ENCODE assay signal across 9 cellular contexts in the genomic region with DNA sequence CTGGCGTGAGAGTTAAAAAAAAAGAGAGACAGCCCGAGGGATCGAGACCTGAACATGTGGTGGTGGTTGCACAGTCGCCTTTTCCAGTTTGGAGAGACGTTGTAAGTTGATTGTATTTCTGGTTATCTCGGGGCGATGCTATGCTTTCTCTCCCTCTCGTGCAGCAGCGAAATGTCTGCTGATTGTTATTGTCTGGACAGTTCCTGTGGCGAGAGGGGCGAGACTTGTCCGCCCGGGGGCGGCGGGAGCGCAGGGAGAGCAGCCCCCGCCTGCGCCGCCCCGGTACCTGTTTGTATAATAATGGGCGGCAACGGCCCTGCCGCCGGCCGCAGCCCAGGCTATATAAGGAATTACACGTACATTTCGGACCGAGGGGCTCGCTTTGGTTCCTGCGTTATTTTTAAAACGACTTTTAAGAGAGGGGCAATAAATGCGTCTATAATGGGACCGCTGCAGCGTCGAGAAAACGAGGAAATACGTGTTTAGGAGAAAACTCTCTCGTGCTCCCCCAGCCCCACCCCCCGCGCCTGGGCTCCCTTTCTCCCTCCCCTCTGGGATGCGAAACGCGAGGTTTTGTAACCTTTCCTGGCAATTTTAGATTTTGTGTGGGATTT. TPM values are rescaled to one million over a fixed set of nuclear protein-coding genes. Genes with fewer than 3 reads are reported as not detected.
DNase-seq lines count a peak whose midpoint lies in the region; ATAC-seq and TF ChIP-seq lines count a peak whose summit lies in the region.
"Had no signal": no experiment of that assay in that cellular context is flagged by ENCODE, and none has a peak within 500 bp of the region (broad histone marks: within the 10 kb centered on the region; RNA-seq: fewer than 3 reads in every experiment).

No MANE protein-coding gene starts in this region.

- DNase-seq in NCI-H1694 treated with DMSO at 0.1 percent for 48 hours (lab: John Stamatoyannopoulos, UW) (peak; percentile 11), NCI-H1694 (lab: John Stamatoyannopoulos, UW) (no peak), RWPE2 (ENCODE audit: low spot score) (no peak), right atrium auricular region (ENCODE audit: low spot score) (peak; percentile 66), prostate gland (ENCODE audit: low spot score) (no peak), NCI-H146 (lab: John Stamatoyannopoulos, UW) (no peak)

- no peaks in the 10 kb centered on the region for H3K9me3 ChIP-seq in RWPE2 (ENCODE audit: severe bottlenecking)
- H3K9me3 ChIP-seq in right atrium auricular region = no peaks in the 10 kb centered on the region
- no peaks in the 10 kb centered on the region for H3K9me3 ChIP-seq in prostate gland

- intact Hi-C loops in prostate gland (cut with DNase I) = loop anchor here (5.0 kb wide), 1 partner anchor 282 kb away; no protein-coding TSS in a partner anchor

- WGBS in prostate gland = under 1% methylated on average over 43 of the region's 43 CpGs

- H3K27me3 ChIP-seq in RWPE2 (ENCODE audit: insufficient read depth, poor library complexity, severe bottlenecking) (peaks cover 53% of the 10 kb centered on the region), right atrium auricular region (no peaks in the 10 kb centered on the region), prostate gland (replicated peaks; ENCODE audit: insufficient read depth) (no peaks in the 10 kb centered on the region)

- no peak for TF ChIP-seq CTCF in RWPE2 (IDR thresholded peaks at IDR 0.05; ENCODE audit: poor library complexity, severe bottlenecking)
- TF ChIP-seq CTCF in right atrium auricular region (IDR thresholded peaks at IDR 0.05) = no peak
- no peak for TF ChIP-seq CTCF in prostate gland (IDR thresholded peaks at IDR 0.05)

- H3K27ac ChIP-seq in RWPE2 (ENCODE audit: poor library complexity, severe bottlenecking) (no peak overlapping the region), angular gyrus (ENCODE audit: low read depth, low read length) (peak overlapping the region; percentile 63), right atrium auricular region (peak overlapping the region; percentile 98 to 99), prostate gland (peak overlapping the region; percentile 85 to 88)
- H3K27ac ChIP-seq: C4-2B had no signal

- peaks cover 8% of the 10 kb centered on the region for H3K4me1 ChIP-seq in RWPE2 (ENCODE audit: insufficient read depth, poor library complexity, severe bottlenecking)
- H3K4me1 ChIP-seq in right atrium auricular region = peaks cover 0 to 12% of the 10 kb centered on the region in 2 donors
- H3K4me1 ChIP-seq in prostate gland (replicated peaks) = no peaks in the 10 kb centered on the region

- ATAC-seq in HG03103 (IDR thresholded peaks at IDR 0.05; ENCODE audit: low read depth, unreplicated experiment) (peak; percentile 25), RWPE2 (ENCODE audit: low read depth) (no peak)

- no peak for TF ChIP-seq POLR2A in prostate gland (IDR thresholded peaks at IDR 0.05)

- H3K4me3 ChIP-seq in RWPE2 (ENCODE audit: severe bottlenecking) = peak overlapping the region; percentile 96
- peak overlapping the region; percentile 85 to 96 for H3K4me3 ChIP-seq in right atrium auricular region
- H3K4me3 ChIP-seq in prostate gland = peak overlapping the region; percentile 60 to 81

- H3K36me3 ChIP-seq in RWPE2 (ENCODE audit: low read depth) (no peaks in the 10 kb centered on the region), right atrium auricular region (no peaks in the 10 kb centered on the region), prostate gland (no peaks in the 10 kb centered on the region)

RNA-seq across cellular contexts. Expression of gene ZEB1, which starts 1.7 kb away (rescaled TPM):
- total RNA-seq in right atrium auricular region (10 to 100 TPM; 52.9 to 60.8 TPM), prostate gland (10 to 100 TPM; 15.0 to 28.2 TPM)

Comparison
In these comparisons a context has a peak if more than half of its experiments do, and no peak if none do; other contexts are left out.
1. DNase-seq: peak in NCI-H1694 treated with DMSO at 0.1 percent for 48 hours (single experiment) and right atrium auricular region (single experiment); none in NCI-H1694 (single experiment), RWPE2 (single experiment), prostate gland (single experiment) and NCI-H146 (single experiment).
2. Peak in every context shown above with its lines, with median percentiles within 50 percentile points of each other: H3K4me3 ChIP-seq.